13 cellular contexts compared by ENCODE assay signal in genomic region chrX:19194285-19195242, GRCh38.
DNase-seq lines count a peak whose midpoint lies in the region; ATAC-seq lines count a peak whose summit lies in the region.
"Had no signal": no experiment of that assay in that cellular context is flagged by ENCODE, and none has a peak within 500 bp of the region (broad histone marks: within the 10 kb centered on the region; RNA-seq: fewer than 3 reads in every experiment).

No MANE protein-coding gene starts in this region.

- in situ Hi-C loops in ACHN (cut with HindIII; ENCODE audit: low pct_ligation_motif_present, low pct_unique_long_range_greater_than_20kb, low sequenced_read_pairs) = no loop called here

- H3K4me1 ChIP-seq in CD8-positive, alpha-beta memory T cell (ENCODE audit: insufficient read depth, low read length) = no peaks in the 10 kb centered on the region

- CTCF ChIA-PET in CD8-positive, alpha-beta memory T cell (lab: Charles Lee) = no interaction called here

- H3K36me3 ChIP-seq in CD8-positive, alpha-beta memory T cell (ENCODE audit: insufficient read depth, low read length) = no peaks in the 10 kb centered on the region

- POLR2A ChIA-PET in CD8-positive, alpha-beta memory T cell (lab: Charles Lee) = no interaction called here

- peak; percentile 74 for ATAC-seq in GM18868 (IDR thresholded peaks at IDR 0.05; ENCODE audit: unreplicated experiment)
- peak; percentile 70 for ATAC-seq in HG02610 (IDR thresholded peaks at IDR 0.05; ENCODE audit: unreplicated experiment)
- no peak for ATAC-seq in GM21528 (IDR thresholded peaks at IDR 0.05; ENCODE audit: low FRiP score, unreplicated experiment)
- ATAC-seq: activated naive CD8-positive, alpha-beta T cell treated with anti-CD3 and anti-CD28 coated beads, Interleukin-2, amount 50 U/mL, for 24 hours; left ventricle myocardium superior had no signal

- no peak overlapping the region for H3K27ac ChIP-seq in CD8-positive, alpha-beta memory T cell (ENCODE audit: low read depth, low read length)
- H3K27ac ChIP-seq: dorsolateral prefrontal cortex had no signal

- H3K27me3 ChIP-seq in CD8-positive, alpha-beta memory T cell (ENCODE audit: insufficient read depth, low read length, poor library complexity, severe bottlenecking) = no peaks in the 10 kb centered on the region

- no peak overlapping the region for H3K4me3 ChIP-seq in CD8-positive, alpha-beta memory T cell (ENCODE audit: low read length)
- H3K4me3 ChIP-seq: dorsolateral prefrontal cortex had no signal

- no peak for DNase-seq in CD8-positive, alpha-beta memory T cell
- DNase-seq in RPMI8226 (peak; percentile 16), ureter (ENCODE audit: low spot score) (no peak), UCSD-AML1 (lab: John Stamatoyannopoulos, UW; ENCODE audit: unreplicated experiment) (no peak), ACHN (no peak)
- DNase-seq: activated naive CD8-positive, alpha-beta T cell treated with anti-CD3 and anti-CD28 coated beads, Interleukin-2, amount 50 U/mL, for 24 hours; dorsolateral prefrontal cortex; left ventricle myocardium superior; NCI-H1105 treated with DMSO at 0.1 percent for 48 hours; occipital lobe had no signal

- H3K4me1 Mint-ChIP-seq in CD8-positive, alpha-beta memory T cell = peaks cover 5 to 30% (median 7%) of the 10 kb centered on the region in 3 donors

- peaks cover 0 to 7% of the 10 kb centered on the region in 2 donors for H3K27me3 Mint-ChIP-seq in CD8-positive, alpha-beta memory T cell
- H3K27me3 Mint-ChIP-seq: activated naive CD8-positive, alpha-beta T cell treated with anti-CD3 and anti-CD28 coated beads, Interleukin-2, amount 50 U/mL, for 24 hours had no signal

- peaks cover 0 to 3% (median 0%) of the 10 kb centered on the region in 3 donors for H3K36me3 Mint-ChIP-seq in CD8-positive, alpha-beta memory T cell

- peak overlapping the region in 4 of 7 donors; percentile 2 to 59 (median 12) for H3K4me3 Mint-ChIP-seq in CD8-positive, alpha-beta memory T cell
- H3K4me3 Mint-ChIP-seq: activated naive CD8-positive, alpha-beta T cell treated with anti-CD3 and anti-CD28 coated beads, Interleukin-2, amount 50 U/mL, for 24 hours had no signal

- H3K9me3 ChIP-seq in CD8-positive, alpha-beta memory T cell (ENCODE audit: low read length) = no peaks in the 10 kb centered on the region

- H3K27ac Mint-ChIP-seq in CD8-positive, alpha-beta memory T cell = peak overlapping the region in 5 of 8 donors; percentile 10 to 60 (median 35)
- H3K27ac Mint-ChIP-seq: activated naive CD8-positive, alpha-beta T cell treated with anti-CD3 and anti-CD28 coated beads, Interleukin-2, amount 50 U/mL, for 24 hours had no signal

- peaks cover 0 to 4% (median 0%) of the 10 kb centered on the region in 5 donors for H3K9me3 Mint-ChIP-seq in CD8-positive, alpha-beta memory T cell
